In genomic region chrX:105973387-105973739, GRCh38 we compare ENCODE assay signal across 16 cellular contexts.
"Had no signal": no experiment of that assay in that cellular context is flagged by ENCODE, and none has a peak within 500 bp of the region (broad histone marks: within the 10 kb centered on the region; RNA-seq: fewer than 3 reads in every experiment).

No MANE protein-coding gene starts in this region.

- H3K4me1 ChIP-seq: esophagus muscularis mucosa, gastroesophageal sphincter, left ventricle myocardium inferior, suprapubic skin, thyroid gland, upper lobe of right lung, vagina had no signal

- H3K27me3 ChIP-seq: esophagus muscularis mucosa, gastroesophageal sphincter, neutrophil, suprapubic skin, thyroid gland, upper lobe of right lung, vagina had no signal

- H3K36me3 ChIP-seq: esophagus muscularis mucosa, gastroesophageal sphincter, left ventricle myocardium inferior, neutrophil, suprapubic skin, thyroid gland, upper lobe of right lung, vagina had no signal

- H3K4me3 ChIP-seq: esophagus muscularis mucosa, gastroesophageal sphincter, left ventricle myocardium inferior, lung, smooth muscle cell, suprapubic skin, thyroid gland, upper lobe of right lung, vagina had no signal

- DNase-seq: effector memory CD4-positive, alpha-beta T cell; glutamatergic neuron; left ventricle myocardium inferior; mesenchymal stem cell; naive thymus-derived CD4-positive, alpha-beta T cell; stimulated activated CD4-positive, alpha-beta T cell treated with anti-CD3 and anti-CD28 coated beads, Interleukin-2, amount 100 ng/mL, for 48 hours; stimulated activated naive CD8-positive, alpha-beta T cell treated with anti-CD3 and anti-CD28 coated beads, Interleukin-15, Interleukin-2, amounts not matched to agents 100 U/mL and 50 U/mL, for 24 hours; thyroid gland; upper lobe of right lung had no signal

- H3K4me2 ChIP-seq: smooth muscle cell had no signal

- H3K27ac ChIP-seq: esophagus muscularis mucosa, gastroesophageal sphincter, left ventricle myocardium inferior, neutrophil, suprapubic skin, thyroid gland, upper lobe of right lung, vagina had no signal

- ATAC-seq: gastroesophageal sphincter; naive thymus-derived CD4-positive, alpha-beta T cell; stimulated activated naive CD8-positive, alpha-beta T cell treated with anti-CD3 and anti-CD28 coated beads, Interleukin-15, Interleukin-2, amounts not matched to agents 100 U/mL and 50 U/mL, for 24 hours; upper lobe of right lung had no signal
